23 cellular contexts compared by ENCODE assay signal in the genomic region with DNA sequence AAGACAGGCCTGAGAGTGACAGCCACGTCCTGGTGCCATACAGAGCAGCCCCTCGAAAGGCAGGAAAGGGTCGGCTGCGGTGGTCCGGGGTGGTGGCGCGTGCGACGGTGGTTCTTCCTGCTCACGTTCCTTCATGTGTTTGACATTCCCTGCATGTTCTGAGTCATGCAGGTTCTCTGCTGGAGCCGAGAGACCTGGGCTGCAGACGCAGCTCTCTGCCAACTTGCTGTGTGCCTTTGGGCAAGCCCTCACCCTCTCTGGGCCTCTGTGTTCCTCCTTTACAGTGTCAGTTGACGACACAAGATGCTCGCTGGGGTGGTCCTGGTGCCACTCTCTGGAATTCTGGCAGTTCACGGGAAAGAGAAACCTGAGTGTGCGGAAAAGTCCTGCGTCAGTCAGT. TPM values are rescaled to one million over a fixed set of nuclear protein-coding genes. Genes with fewer than 3 reads are reported as not detected.
"Had no signal": no experiment of that assay in that cellular context is flagged by ENCODE, and none has a peak within 500 bp of the region (broad histone marks: within the 10 kb centered on the region; RNA-seq: fewer than 3 reads in every experiment).

No MANE protein-coding gene starts in this region.

- DNase-seq: effector memory CD4-positive, alpha-beta T cell; esophagus squamous epithelium; foreskin fibroblast; immature natural killer cell; left cardiac atrium; left ventricle myocardium inferior; lower lobe of right lung; midbrain; nephron progenitor cell; ovary; right cardiac atrium; stimulated activated CD4-positive, alpha-beta T cell treated with anti-CD3 and anti-CD28 coated beads, Interleukin-15, amount 100 ng/mL, for 24 hours; stimulated activated CD4-positive, alpha-beta T cell treated with anti-CD3 and anti-CD28 coated beads, Interleukin-1b, Interleukin-23, amount 100 ng/mL, for 48 hours; stimulated activated CD4-positive, alpha-beta T cell treated with anti-CD3 and anti-CD28 coated beads, Interleukin-4, amount 100 ng/mL, for 24 hours; stimulated activated naive CD8-positive, alpha-beta T cell treated with anti-CD3 and anti-CD28 coated beads, Interleukin-15, amount 100 ng/mL, for 72 hours; transverse colon had no signal

- H3K27ac ChIP-seq: epithelial cell of prostate, esophagus squamous epithelium, gastroesophageal sphincter, left ventricle myocardium inferior, lower lobe of right lung, ovary, thoracic aorta, transverse colon had no signal

- FAIRE-seq: endometrium, keratinocyte had no signal

- H3K9me3 ChIP-seq: esophagus squamous epithelium, gastroesophageal sphincter, left ventricle myocardium inferior, lower lobe of right lung, ovary, thoracic aorta, transverse colon had no signal

- H3K4me3 ChIP-seq: esophagus squamous epithelium, gastroesophageal sphincter, left ventricle myocardium inferior, lower lobe of right lung, ovary, thoracic aorta, transverse colon had no signal

- H3K36me3 ChIP-seq: esophagus squamous epithelium, gastroesophageal sphincter, left ventricle myocardium inferior, lower lobe of right lung, ovary, thoracic aorta, transverse colon had no signal

- H3K36me3 Mint-ChIP-seq: immature natural killer cell had no signal

- H3K4me1 ChIP-seq: esophagus squamous epithelium, gastroesophageal sphincter, left ventricle myocardium inferior, lower lobe of right lung had no signal

- H3K4me3 Mint-ChIP-seq: immature natural killer cell; memory B cell; nephron progenitor cell; stimulated activated memory B cell treated with anti-CD40 and anti-IgM and Interleukin-4, amounts not matched to agents 10 μg/mL and 1 μg/mL and 100 μg/mL, for 72 hours; stimulated activated naive CD8-positive, alpha-beta T cell treated with anti-CD3 and anti-CD28 coated beads, Interleukin-15, amount 100 ng/mL, for 72 hours had no signal

- H3K27ac Mint-ChIP-seq: immature natural killer cell; memory B cell; nephron progenitor cell; stimulated activated memory B cell treated with anti-CD40 and anti-IgM and Interleukin-4, amounts not matched to agents 10 μg/mL and 1 μg/mL and 100 μg/mL, for 72 hours had no signal

- H3K4me1 Mint-ChIP-seq: immature natural killer cell; memory B cell; stimulated activated memory B cell treated with anti-CD40 and anti-IgM and Interleukin-4, amounts not matched to agents 10 μg/mL and 1 μg/mL and 100 μg/mL, for 72 hours; stimulated activated naive CD8-positive, alpha-beta T cell treated with anti-CD3 and anti-CD28 coated beads, Interleukin-15, amount 100 ng/mL, for 72 hours had no signal

- H3K27me3 ChIP-seq: esophagus squamous epithelium, ovary, transverse colon had no signal

- ATAC-seq: gastroesophageal sphincter; left cardiac atrium; right cardiac atrium; stimulated activated memory B cell treated with anti-CD40 and anti-IgM and Interleukin-4, amounts not matched to agents 10 μg/mL and 1 μg/mL and 100 μg/mL, for 72 hours; stimulated activated naive CD8-positive, alpha-beta T cell treated with anti-CD3 and anti-CD28 coated beads, Interleukin-15, amount 100 ng/mL, for 72 hours had no signal

RNA-seq across cellular contexts. Expression of a gene that starts 12.0 kb away (rescaled TPM):
- total RNA-seq: left ventricle myocardium inferior had no signal
